In the genomic region with DNA sequence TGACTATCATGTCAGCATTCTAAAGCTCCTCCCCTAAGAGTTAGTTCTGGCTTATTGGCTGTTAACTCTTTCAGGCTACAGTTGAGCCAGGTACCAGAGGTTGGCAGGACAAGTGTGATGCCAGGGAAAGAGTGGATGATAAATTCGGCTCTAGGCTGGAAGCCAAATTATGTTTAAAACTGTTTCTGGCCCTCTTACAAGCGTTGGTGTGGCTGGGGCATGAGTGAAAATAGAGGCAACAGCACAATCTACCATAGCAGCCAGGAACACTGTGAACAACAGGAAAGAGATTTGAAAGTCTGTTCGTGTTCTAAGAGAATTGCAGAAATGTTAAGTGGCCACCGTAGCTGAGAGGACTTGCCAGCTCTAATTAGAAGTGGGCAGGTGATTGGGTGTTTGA, we compare ENCODE assay signal across 21 cellular contexts.
DNase-seq lines count a peak whose midpoint lies in the region; ATAC-seq and TF ChIP-seq lines count a peak whose summit lies in the region.
"Had no signal": no experiment of that assay in that cellular context is flagged by ENCODE, and none has a peak within 500 bp of the region (broad histone marks: within the 10 kb centered on the region; RNA-seq: fewer than 3 reads in every experiment).

No MANE protein-coding gene starts in this region.

- no peak for TF ChIP-seq POLR2A in transverse colon (IDR thresholded peaks at IDR 0.05)

- H3K9me3 ChIP-seq in cardiac muscle cell (ENCODE audit: low read depth) (no peaks in the 10 kb centered on the region), lung (ENCODE audit: control insufficient read depth in 2 of 2, insufficient read depth in 1 of 2, low read length in 1 of 2) (no peaks in the 10 kb centered on the region), transverse colon (no peaks in the 10 kb centered on the region)
- H3K9me3 ChIP-seq: mucosa of descending colon, SJSA1, suprapubic skin had no signal

- H3K4me1 ChIP-seq in cardiac muscle cell (ENCODE audit: low read depth) (peaks cover 21% of the 10 kb centered on the region), lung (ENCODE audit: control insufficient read depth in 2 of 2, insufficient read depth in 2 of 2, low read length in 2 of 2) (peaks cover 4% of the 10 kb centered on the region in 2 donors), transverse colon (peaks cover 0 to 13% (median 6%) of the 10 kb centered on the region in 4 donors)

- TF ChIP-seq EP300 in transverse colon (IDR thresholded peaks at IDR 0.05; ENCODE audit: low read depth): no peak

- in situ Hi-C loops in transverse colon (cut with MboI; ENCODE audit: low pct_ligation_motif_present in 1 of 4, low pct_unique_long_range_greater_than_20kb in 1 of 4, low sequenced_read_pairs in 3 of 4): no loop called here

- 36 to 40% methylated on average over 4 of the region's 4 CpGs for WGBS in lung, 2 donors
- WGBS in transverse colon (ENCODE audit: low coverage in 1 of 2), 2 donors: 56 to 67% methylated on average over 2 to 4 of the region's 4 CpGs

- H3K27ac ChIP-seq in cardiac muscle cell (peak overlapping the region; percentile 6), lung (ENCODE audit: low read depth in 1 of 2, low read length in 1 of 2) (peak overlapping the region; percentile 42 to 55), transverse colon (peak overlapping the region; percentile 8 to 32 (median 24))
- H3K27ac ChIP-seq: KMS-11, SJSA1, skin epidermis, suprapubic skin had no signal

- intact Hi-C loops in transverse colon (cut with DNase I; ENCODE audit: low total_unique reads): no loop called here

- H3K27me3 ChIP-seq in cardiac muscle cell (no peaks in the 10 kb centered on the region), lung (ENCODE audit: control insufficient read depth, insufficient read depth) (no peaks in the 10 kb centered on the region), transverse colon (no peaks in the 10 kb centered on the region)
- H3K27me3 ChIP-seq: SJSA1, suprapubic skin had no signal

- TF ChIP-seq CTCF in cardiac muscle cell (IDR thresholded peaks at IDR 0.05; ENCODE audit: low read depth, low read length) (no peak), lung (IDR thresholded peaks at IDR 0.05; ENCODE audit: control extremely low read depth, extremely low read depth) (no peak), transverse colon (IDR thresholded peaks at IDR 0.05) (no peak)

- ATAC-seq in lung (ENCODE audit: insufficient read depth, low FRiP score) (no peak), HG03439 (IDR thresholded peaks at IDR 0.05; ENCODE audit: unreplicated experiment) (no peak)
- ATAC-seq: activated naive CD8-positive, alpha-beta T cell treated with anti-CD3 and anti-CD28 coated beads, Interleukin-2, amount 50 U/mL, for 24 hours; mucosa of descending colon had no signal

- H3K36me3 ChIP-seq in cardiac muscle cell (no peaks in the 10 kb centered on the region), lung (ENCODE audit: control insufficient read depth in 2 of 2, insufficient read depth in 2 of 2, low read length in 2 of 2) (no peaks in the 10 kb centered on the region), transverse colon (no peaks in the 10 kb centered on the region)
- H3K36me3 ChIP-seq: SJSA1, suprapubic skin had no signal

- peak; percentile 66 for DNase-seq in NCI-H1105 treated with DMSO at 0.1 percent for 48 hours (lab: John Stamatoyannopoulos, UW)
- DNase-seq in cardiac muscle cell (ENCODE audit: low read depth in 1 of 2, low spot score in 1 of 2): peak in 1 of 2 donors; percentile 59
- DNase-seq in lung (ENCODE audit: low spot score): no peak
- DNase-seq in transverse colon: no peak
- DNase-seq in 8988T: no peak
- DNase-seq in SHP77 treated with DMSO at 0.1 percent for 48 hours (lab: John Stamatoyannopoulos, UW): no peak
- DNase-seq: activated gamma-delta T cell; activated naive CD8-positive, alpha-beta T cell treated with anti-CD3 and anti-CD28 coated beads, Interleukin-2, amount 50 U/mL, for 24 hours; activated T-cell treated with anti-CD3 and anti-CD28 coated beads, Interleukin-2, amount 50 U/mL, for 1 hour; CD4-positive, CD25-positive, alpha-beta regulatory T cell; HCEC 1CT; mucosa of descending colon; NCI-H146; NCI-H2171; stimulated activated CD4-positive, alpha-beta T cell treated with anti-CD3 and anti-CD28 coated beads, Interleukin-1b, Interleukin-23, amount 100 ng/mL, for 48 hours; T-helper 1 cell had no signal

- H3K4me3 ChIP-seq in cardiac muscle cell (no peak overlapping the region), lung (no peak overlapping the region), transverse colon (no peak overlapping the region)
- H3K4me3 ChIP-seq: mucosa of descending colon, SJSA1, skin epidermis, suprapubic skin had no signal
